In the genomic region with DNA sequence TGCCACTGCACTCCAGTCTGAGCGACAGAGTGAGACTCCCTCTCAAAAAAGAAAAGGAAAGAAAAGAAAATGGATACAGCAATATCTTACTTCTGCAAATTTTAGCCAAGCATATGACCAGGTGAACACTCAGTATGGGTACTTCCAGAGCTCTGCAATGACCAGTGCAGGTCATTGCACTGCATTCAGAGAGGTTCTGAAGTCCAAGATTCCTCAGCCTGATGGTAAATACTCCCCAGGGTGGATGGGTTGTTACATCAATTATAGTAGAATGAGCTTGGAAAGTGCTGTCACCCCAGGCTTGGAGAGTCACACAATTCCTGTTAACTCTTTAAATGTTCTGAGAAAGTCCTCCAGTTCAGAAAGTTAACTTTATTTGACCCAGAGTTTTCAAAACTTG, we compare ENCODE assay signal across 16 cellular contexts.
"Had no signal": no experiment of that assay in that cellular context is flagged by ENCODE, and none has a peak within 500 bp of the region (broad histone marks: within the 10 kb centered on the region; RNA-seq: fewer than 3 reads in every experiment).

No MANE protein-coding gene starts in this region.

- H3K27me3 ChIP-seq: right atrium auricular region, tibial artery, vagina had no signal

- H3K36me3 ChIP-seq: left ventricle myocardium inferior, right atrium auricular region, tibial artery, vagina had no signal

- FAIRE-seq: astrocyte, endothelial cell of umbilical vein, islet of Langerhans had no signal

- H3K9ac ChIP-seq: parathyroid adenoma had no signal

- DNase-seq: activated CD4-positive, alpha-beta memory T cell treated with anti-CD3 and anti-CD28 coated beads, Interleukin-2, amount 10 ng/mL, durations not matched to agents 7 days and 5 days; activated naive CD8-positive, alpha-beta T cell treated with anti-CD3 and anti-CD28 coated beads, Interleukin-2, amount 10 ng/mL, durations not matched to agents 7 days and 5 days; effector CD4-positive, alpha-beta T cell; foreskin melanocyte; head of caudate nucleus; left ventricle myocardium inferior; mesendoderm; tibial artery had no signal

- H3K4me3 ChIP-seq: coronary artery, left ventricle myocardium inferior, right atrium auricular region, tibial artery, vagina had no signal

- H3K79me2 ChIP-seq: parathyroid adenoma had no signal

- H3K27ac ChIP-seq: left ventricle myocardium inferior, parathyroid adenoma, right atrium auricular region, vagina had no signal

- ATAC-seq: stimulated activated effector memory CD8-positive, alpha-beta T cell treated with anti-CD3 and anti-CD28 coated beads, Interleukin-12 subunit alpha, Interleukin-12 subunit beta, amount 100 ng/mL, for 72 hours had no signal

- H2AFZ ChIP-seq: parathyroid adenoma had no signal

- H3K4me1 ChIP-seq: left ventricle myocardium inferior, parathyroid adenoma, right atrium auricular region had no signal
